25 cellular contexts compared by ENCODE assay signal in the genomic region with DNA sequence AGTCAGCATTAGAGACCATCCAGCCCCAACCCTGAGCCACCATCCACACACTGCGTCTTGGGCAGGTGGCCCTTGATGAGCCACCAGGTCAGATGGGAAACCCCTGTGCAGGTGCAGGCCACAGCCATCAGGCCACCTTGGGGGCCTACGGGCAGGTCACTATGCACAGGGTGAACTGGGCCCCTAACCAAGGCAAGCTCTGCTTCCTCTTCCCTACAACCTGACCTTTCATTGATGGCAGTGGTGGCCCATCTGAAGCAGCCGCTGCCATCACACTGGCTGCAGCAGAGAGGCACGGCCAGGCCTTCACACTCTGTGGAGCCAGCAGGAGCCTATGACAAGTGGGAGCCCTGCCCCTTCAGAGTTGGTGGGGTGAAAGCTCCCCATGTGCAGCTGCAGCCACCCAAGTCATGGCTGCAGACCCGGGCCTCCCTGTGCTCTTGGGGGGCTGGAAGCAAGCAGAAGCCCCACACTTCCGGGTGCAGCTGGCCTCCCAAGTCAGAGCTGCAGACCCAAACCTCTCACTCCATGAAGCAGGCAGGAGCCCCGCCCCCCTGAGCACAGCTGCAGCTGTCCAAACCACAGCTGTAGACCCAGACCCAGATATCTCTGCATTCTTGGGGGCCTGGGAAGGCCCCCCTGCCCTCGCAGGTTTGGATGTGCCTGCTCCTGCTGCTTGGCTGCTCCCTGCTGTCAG.
"Had no signal": no experiment of that assay in that cellular context is flagged by ENCODE, and none has a peak within 500 bp of the region (broad histone marks: within the 10 kb centered on the region; RNA-seq: fewer than 3 reads in every experiment).

No MANE protein-coding gene starts in this region.

- H3K27ac ChIP-seq: coronary artery, dorsolateral prefrontal cortex, heart right ventricle, left lung, SJSA1, thoracic aorta, upper lobe of left lung had no signal

- H3K9me3 ChIP-seq: SJSA1, thoracic aorta had no signal

- H3K27me3 ChIP-seq: SJSA1, upper lobe of left lung had no signal

- H3K4me1 ChIP-seq: heart right ventricle, left lung, upper lobe of left lung had no signal

- H3K4me1 Mint-ChIP-seq: activated B cell treated with CpG ODN at 0.5 μM for 24 hours, neural crest cell had no signal

- H3K27ac Mint-ChIP-seq: activated B cell treated with CpG ODN at 0.5 μM for 24 hours; activated CD8-positive, alpha-beta T cell treated with anti-CD3 and anti-CD28 coated beads, Interleukin-2, amount 10 ng/mL, durations not matched to agents 7 days and 5 days; activated naive CD8-positive, alpha-beta T cell; naive B cell; stimulated activated naive CD8-positive, alpha-beta T cell treated with anti-CD3 and anti-CD28 coated beads, Interleukin-15, Interleukin-2, amounts not matched to agents 100 ng/mL and 50 ng/mL, for 24 hours had no signal

- H3K36me3 ChIP-seq: heart right ventricle, left lung, SJSA1, thoracic aorta, upper lobe of left lung had no signal

- H3K4me3 ChIP-seq: coronary artery, dorsolateral prefrontal cortex, heart right ventricle, left lung, SJSA1, thoracic aorta, upper lobe of left lung had no signal

- DNase-seq: activated B cell treated with CpG ODN at 0.5 μM for 24 hours; activated CD8-positive, alpha-beta T cell treated with anti-CD3 and anti-CD28 coated beads, Interleukin-2, amount 10 ng/mL, durations not matched to agents 7 days and 5 days; activated effector memory CD4-positive, alpha-beta T cell treated with Interleukin-2 at 50 U/mL for 16 hours; activated naive CD4-positive, alpha-beta T cell treated with Interleukin-2 at 50 U/mL for 16 hours; anterior cingulate cortex; cerebellar nuclear complex; dorsolateral prefrontal cortex; effector memory CD4-positive, alpha-beta T cell; erythroblast; foreskin fibroblast; heart right ventricle; left lung; naive B cell; occipital lobe; right cardiac atrium; stimulated activated CD4-positive, alpha-beta T cell treated with anti-CD3 and anti-CD28 coated beads, Interleukin-12 subunit alpha, Interleukin-12 subunit beta, amount 100 ng/mL, for 4 hours; stimulated activated CD4-positive, alpha-beta T cell treated with anti-CD3 and anti-CD28 coated beads, Interleukin-4, amount 100 ng/mL, for 1 hour; T-helper 2 cell; upper lobe of left lung had no signal

- H3K36me3 Mint-ChIP-seq: activated naive CD8-positive, alpha-beta T cell; naive B cell had no signal

- H3K4me3 Mint-ChIP-seq: activated B cell treated with CpG ODN at 0.5 μM for 24 hours; activated CD8-positive, alpha-beta T cell treated with anti-CD3 and anti-CD28 coated beads, Interleukin-2, amount 10 ng/mL, durations not matched to agents 7 days and 5 days; activated naive CD8-positive, alpha-beta T cell; naive B cell; neural crest cell; stimulated activated naive CD8-positive, alpha-beta T cell treated with anti-CD3 and anti-CD28 coated beads, Interleukin-15, Interleukin-2, amounts not matched to agents 100 ng/mL and 50 ng/mL, for 24 hours had no signal

- H3K9me3 Mint-ChIP-seq: neural crest cell; stimulated activated naive CD8-positive, alpha-beta T cell treated with anti-CD3 and anti-CD28 coated beads, Interleukin-15, Interleukin-2, amounts not matched to agents 100 ng/mL and 50 ng/mL, for 24 hours had no signal

- ATAC-seq: activated CD8-positive, alpha-beta T cell treated with anti-CD3 and anti-CD28 coated beads, Interleukin-2, amount 10 ng/mL, durations not matched to agents 7 days and 5 days; heart right ventricle; left lung; right cardiac atrium had no signal
